ENCODE assay signal across 8 cellular contexts in genomic region chr6:30006170-30007131, GRCh38. TPM values are rescaled to one million over a fixed set of nuclear protein-coding genes. Genes with fewer than 3 reads are reported as not detected.
DNase-seq lines count a peak whose midpoint lies in the region; ATAC-seq and TF ChIP-seq lines count a peak whose summit lies in the region.

No MANE protein-coding gene starts in this region.

- TF ChIP-seq CTCF in GM12865 (IDR thresholded peaks at IDR 0.05; ENCODE audit: insufficient read depth, low read depth, low read length, missing control alignments) (no peak), ovary (IDR thresholded peaks at IDR 0.05) (no peak)

- H3K36me3 ChIP-seq in ovary: no peaks in the 10 kb centered on the region

- peak overlapping the region; percentile 29 for H3K4me3 ChIP-seq in GM12865 (ENCODE audit: low read depth, low read length)
- peak overlapping the region; percentile 44 for H3K4me3 ChIP-seq in ovary

- peak; percentile 78 for ATAC-seq in Right ventricle myocardium inferior
- no peak for ATAC-seq in GM18873 (IDR thresholded peaks at IDR 0.05; ENCODE audit: low FRiP score, unreplicated experiment)
- no peak for ATAC-seq in GM19035 (IDR thresholded peaks at IDR 0.05; ENCODE audit: unreplicated experiment)

- peaks cover 10% of the 10 kb centered on the region for H3K4me1 ChIP-seq in ovary (ENCODE audit: insufficient read depth)

- H3K9me3 ChIP-seq in ovary: no peaks in the 10 kb centered on the region

- intact Hi-C loops in Right ventricle myocardium inferior (cut with DNase I) (loop anchor here (5.0 kb wide), 1 partner anchor 299 kb away; no protein-coding TSS in a partner anchor), ovary (cut with DNase I) (no loop called here)

- H3K27me3 ChIP-seq in ovary: no peaks in the 10 kb centered on the region

- no peak for TF ChIP-seq POLR2A in ovary (IDR thresholded peaks at IDR 0.05)

- H3K27ac ChIP-seq in ovary: peak overlapping the region in 1 of 2 donors; percentile 52

- no peak for TF ChIP-seq EP300 in ovary (IDR thresholded peaks at IDR 0.05)

- WGBS in ovary, 3 donors: 1 to 4% (median 3%) methylated on average over 70 to 74 of the region's 74 CpGs

- no peak for DNase-seq in GM12865 (ENCODE audit: low read depth)
- DNase-seq in activated T-cell treated with anti-CD3 and anti-CD28 coated beads, Interleukin-2, amount 50 U/mL, for 48 hours: peak; percentile 26 to 34
- DNase-seq in Right ventricle myocardium inferior (ENCODE audit: missing footprints): peak; percentile 76
- peak; percentile 43 to 66 (median 57) for DNase-seq in ovary
- no peak for DNase-seq in glomerular visceral epithelial cell (ENCODE audit: extremely low spot score)
- no peak for DNase-seq in cerebellar nuclear complex (lab: John Stamatoyannopoulos, UW)

RNA-seq across cellular contexts. Expression of gene POLR1H, which starts 54.6 kb away (rescaled TPM):
- total RNA-seq in Right ventricle myocardium inferior: 13.1 TPM
- 10 to 100 TPM; 23.9 to 37.9 (median 28.3) TPM for total RNA-seq in ovary
- polyA plus RNA-seq in ovary: 10 to 100 TPM; 23.1 to 46.6 TPM

Comparison
In these comparisons a context has a peak if more than half of its experiments do, and no peak if none do; other contexts are left out.
1. DNase-seq: peak in activated T-cell treated with anti-CD3 and anti-CD28 coated beads, Interleukin-2, amount 50 U/mL, for 48 hours (2 of 2), Right ventricle myocardium inferior (single experiment) and ovary (5 of 5); none in GM12865 (single experiment), glomerular visceral epithelial cell (single experiment) and cerebellar nuclear complex (0 of 2).